12 cellular contexts compared by ENCODE assay signal in genomic region chr10:122344741-122345258, GRCh38. TPM values are rescaled to one million over a fixed set of nuclear protein-coding genes. Genes with fewer than 3 reads are reported as not detected.
DNase-seq lines count a peak whose midpoint lies in the region; ATAC-seq and TF ChIP-seq lines count a peak whose summit lies in the region.
"Had no signal": no experiment of that assay in that cellular context is flagged by ENCODE, and none has a peak within 500 bp of the region (broad histone marks: within the 10 kb centered on the region; RNA-seq: fewer than 3 reads in every experiment).

No MANE protein-coding gene starts in this region.

- no peak for TF ChIP-seq EP300 in transverse colon (IDR thresholded peaks at IDR 0.05; ENCODE audit: low read depth)

- H3K36me3 ChIP-seq in heart left ventricle (no peaks in the 10 kb centered on the region), right atrium auricular region (no peaks in the 10 kb centered on the region), transverse colon (no peaks in the 10 kb centered on the region)

- DNase-seq in heart left ventricle (peak in 2 of 5 donors; percentile 40 to 45), right atrium auricular region (ENCODE audit: low spot score) (no peak), astrocyte of the hippocampus (ENCODE audit: low read depth, low spot score) (peak; percentile 32), transverse colon (peak; percentile 45), hepatic stellate cell (ENCODE audit: low spot score) (no peak), HEK293T (ENCODE audit: extremely low spot score) (no peak), sciatic nerve (ENCODE audit: low spot score) (no peak)
- DNase-seq: activated CD4-positive, alpha-beta T cell treated with anti-CD3 and anti-CD28 coated beads for 1 hour; AML-193; stimulated activated CD8-positive, alpha-beta memory T cell treated with anti-CD3 and anti-CD28 coated beads, Interleukin-4, amount 100 ng/mL, for 48 hours had no signal

- H3K27me3 ChIP-seq in heart left ventricle (no peaks in the 10 kb centered on the region), right atrium auricular region (no peaks in the 10 kb centered on the region), layer of hippocampus (ENCODE audit: control insufficient read depth, insufficient read depth, low read length) (no peaks in the 10 kb centered on the region), transverse colon (no peaks in the 10 kb centered on the region)

- in situ Hi-C loops in transverse colon (cut with MboI; ENCODE audit: low pct_ligation_motif_present in 1 of 4, low pct_unique_long_range_greater_than_20kb in 1 of 4, low sequenced_read_pairs in 3 of 4) = loop anchor here in 2 of 4 donors (10.0 kb wide), 1 partner anchor 90 kb away; no protein-coding TSS in a partner anchor

- peak; percentile 26 to 59 (median 43) for ATAC-seq in heart left ventricle
- no peak for ATAC-seq in sciatic nerve
- ATAC-seq: esophagus mucosa had no signal

- H3K4me3 ChIP-seq in heart left ventricle = no peak overlapping the region
- no peak overlapping the region for H3K4me3 ChIP-seq in right atrium auricular region
- H3K4me3 ChIP-seq in transverse colon = no peak overlapping the region

- POLR2A ChIA-PET in HEK293T (lab: Yijun Ruan, JAX) = no interaction called here

- WGBS in heart left ventricle, 4 donors = 72 to 83% (median 81%) methylated on average over 9 of the region's 9 CpGs
- WGBS in transverse colon (ENCODE audit: low coverage in 1 of 2), 2 donors = 69 to 71% methylated on average over 4 to 9 of the region's 9 CpGs

- H3K27ac ChIP-seq in heart left ventricle (peak overlapping the region in 4 of 12 donors; percentile 2 to 28 (median 20)), right atrium auricular region (no peak overlapping the region), layer of hippocampus (ENCODE audit: low read depth, low read length) (peak overlapping the region; percentile 42), transverse colon (peak overlapping the region in 2 of 4 donors; percentile 27 to 54)

- H3K9me3 ChIP-seq in heart left ventricle (no peaks in the 10 kb centered on the region), right atrium auricular region (no peaks in the 10 kb centered on the region), transverse colon (no peaks in the 10 kb centered on the region)

- peaks cover 0 to 27% (median 8%) of the 10 kb centered on the region in 12 donors for H3K4me1 ChIP-seq in heart left ventricle
- H3K4me1 ChIP-seq in right atrium auricular region = peaks cover 0 to 10% of the 10 kb centered on the region in 2 donors
- H3K4me1 ChIP-seq in transverse colon = peaks cover 0 to 10% (median 7%) of the 10 kb centered on the region in 4 donors

- TF ChIP-seq POLR2A in heart left ventricle (IDR thresholded peaks at IDR 0.05) (no peak), transverse colon (IDR thresholded peaks at IDR 0.05) (no peak)

- TF ChIP-seq CTCF in heart left ventricle (IDR thresholded peaks at IDR 0.05) (no peak), right atrium auricular region (IDR thresholded peaks at IDR 0.05) (no peak), transverse colon (IDR thresholded peaks at IDR 0.05) (no peak)

- CTCF ChIA-PET in HEK293T (lab: Yijun Ruan, JAX) = interaction anchor here (0.6 to 1.5 kb wide), 3 partner anchors 30 to 65 kb away, joined by 3 to 4 read pairs (median 3); no protein-coding TSS in a partner anchor

- intact Hi-C loops in heart left ventricle (cut with DNase I) (loop anchor here in 9 of 10 donors (5.0 to 10.0 kb wide), 8 partner anchors 37 to 223 kb away; partner anchors contain the start of gene DMBT1 (in 3 of the 9)), transverse colon (cut with DNase I; ENCODE audit: low total_unique reads) (loop anchor here (5.0 kb wide), 1 partner anchor 93 kb away; no protein-coding TSS in a partner anchor), sciatic nerve (cut with DNase I) (loop anchor here (5.0 to 10.0 kb wide), 3 partner anchors 90 to 1213 kb away; no protein-coding TSS in a partner anchor)

TF ChIP-seq in HEK293T, 16 proteins besides CTCF, POLR2A, EP300 and RAD21:
- no peak for TF ChIP-seq LEF1 (IDR thresholded peaks at IDR 0.05; ENCODE audit: borderline replicate concordance)
- no peak for TF ChIP-seq ARNT (IDR thresholded peaks at IDR 0.05)
- TF ChIP-seq ELF4 (IDR thresholded peaks at IDR 0.05) = no peak
- TF ChIP-seq TARDBP (IDR thresholded peaks at IDR 0.05) = no peak
- no peak for TF ChIP-seq BHLHE40 (IDR thresholded peaks at IDR 0.05; ENCODE audit: borderline replicate concordance)
- TF ChIP-seq L3MBTL2 (conservative IDR thresholded peaks at IDR 0.05) = no peak
- TF ChIP-seq HDGF (IDR thresholded peaks at IDR 0.05; ENCODE audit: borderline replicate concordance) = no peak
- no peak for TF ChIP-seq SP1 (IDR thresholded peaks at IDR 0.05)
- TF ChIP-seq FOXK2 (IDR thresholded peaks at IDR 0.05) = no peak
- no peak for TF ChIP-seq NFRKB (IDR thresholded peaks at IDR 0.05)
- TF ChIP-seq PKNOX1 (IDR thresholded peaks at IDR 0.05) = no peak
- TF ChIP-seq CTBP1 (IDR thresholded peaks at IDR 0.05; ENCODE audit: borderline replicate concordance) = no peak
- TF ChIP-seq FOXM1 (IDR thresholded peaks at IDR 0.05; ENCODE audit: borderline replicate concordance) = no peak
- no peak for TF ChIP-seq ZNF384 (IDR thresholded peaks at IDR 0.05)
- no peak for TF ChIP-seq SUZ12 (IDR thresholded peaks at IDR 0.05)

RNA-seq across cellular contexts. Expression of gene PLEKHA1, which starts 29.7 kb away (rescaled TPM):
- 10 to 100 TPM; 32.3 to 70.6 (median 44.7) TPM for total RNA-seq in heart left ventricle
- 10 to 100 TPM; 14.1 to 38.5 TPM for polyA plus RNA-seq in heart left ventricle
- total RNA-seq in right atrium auricular region = 10 to 100 TPM; 28.9 to 31.6 TPM
- total RNA-seq in transverse colon = 10 to 100 TPM; 10.7 to 40.3 (median 28.9) TPM
- total RNA-seq in sciatic nerve = 41.2 TPM

Comparison
In these comparisons a context has a peak if more than half of its experiments do, and no peak if none do; other contexts are left out.
1. DNase-seq: peak in astrocyte of the hippocampus (single experiment) and transverse colon (single experiment); none in right atrium auricular region (single experiment), hepatic stellate cell (single experiment), HEK293T (single experiment) and sciatic nerve (single experiment).